In the genomic region with DNA sequence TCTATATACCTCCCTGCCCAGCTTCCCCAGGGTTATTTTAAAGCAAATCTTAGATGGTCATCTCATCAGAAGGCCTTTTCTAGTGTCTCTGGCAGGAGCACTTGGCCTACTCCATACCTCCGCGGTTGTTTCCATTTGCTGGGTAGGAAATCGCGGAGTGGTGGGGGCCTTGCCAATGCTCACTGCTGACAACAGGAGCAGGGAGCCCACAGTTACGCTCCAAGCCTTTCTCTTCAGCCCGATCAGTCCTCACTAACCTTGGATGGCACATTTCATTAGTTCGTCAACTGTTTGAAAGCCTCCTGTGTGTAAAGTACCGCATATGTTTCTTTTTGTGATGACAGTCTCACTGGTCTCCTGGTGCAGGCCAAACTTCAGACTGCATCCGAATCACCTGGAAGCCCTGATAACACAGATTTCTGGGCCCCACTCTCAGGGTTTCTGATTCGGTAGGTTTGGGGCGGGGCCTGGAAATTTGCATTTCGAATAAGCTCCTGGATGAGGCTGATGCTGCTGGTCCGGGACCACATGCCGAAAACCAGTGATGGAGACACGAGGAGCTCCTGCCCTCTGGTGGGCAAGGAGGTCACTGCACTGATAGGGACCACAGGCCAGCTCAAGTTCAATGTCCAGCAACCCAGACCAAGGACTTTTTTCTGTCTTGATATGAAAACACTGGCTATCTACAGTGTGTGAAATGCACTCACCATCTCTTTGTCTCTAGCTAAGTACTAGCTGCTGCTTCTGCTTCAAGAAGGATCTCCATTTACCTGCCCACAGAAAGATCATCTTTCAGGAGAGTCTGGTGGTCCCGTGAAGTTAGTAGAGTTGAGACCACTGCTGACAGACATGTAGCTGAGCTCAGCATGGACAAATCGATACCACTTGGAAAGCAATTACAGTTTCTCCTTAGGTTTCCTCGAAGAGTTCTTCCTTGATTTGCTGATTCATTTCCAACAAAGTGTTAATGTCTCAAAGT, we compare ENCODE assay signal across 8 cellular contexts. TPM values are rescaled to one million over a fixed set of nuclear protein-coding genes. Genes with fewer than 3 reads are reported as not detected.
A peak's percentile ranks its signal among the peaks of the same experiment; 100 is the strongest.
DNase-seq lines count a peak whose midpoint lies in the region; ATAC-seq and TF ChIP-seq lines count a peak whose summit lies in the region.

No MANE protein-coding gene starts in this region.

- no peaks in the 10 kb centered on the region for H3K27me3 ChIP-seq in kidney epithelial cell (ENCODE audit: control insufficient read depth, insufficient read depth, low read length)

- peak; percentile 85 for ATAC-seq in GM21526 (IDR thresholded peaks at IDR 0.05; ENCODE audit: low FRiP score, unreplicated experiment)

- H3K4me3 ChIP-seq in WI38 (ENCODE audit: low read depth, low read length) = no peak overlapping the region
- H3K4me3 ChIP-seq in kidney epithelial cell (ENCODE audit: low read depth, low read length) = no peak overlapping the region

- H3K36me3 ChIP-seq in kidney epithelial cell (ENCODE audit: control insufficient read depth, insufficient read depth, low read length) = no peaks in the 10 kb centered on the region

- TF ChIP-seq CTCF in WI38 (IDR thresholded peaks at IDR 0.05; ENCODE audit: low read depth, low read length) (peak; percentile 93), kidney epithelial cell (IDR thresholded peaks at IDR 0.05; ENCODE audit: insufficient read depth, low read length, poor library complexity, severe bottlenecking) (peak; percentile 93)

- DNase-seq in ELR (ENCODE audit: low read depth) (peak; percentile 62), Kasumi-1 (lab: John Stamatoyannopoulos, UW) (peak; percentile 20 to 41), kidney epithelial cell (ENCODE audit: low read depth) (no peak), NOMO-1 (lab: John Stamatoyannopoulos, UW; ENCODE audit: unreplicated experiment in 2 of 2) (no peak)
- peak; percentile 8 for DNase-seq in central memory CD4-positive, alpha-beta T cell
- DNase-seq in stimulated activated CD4-positive, alpha-beta T cell treated with anti-CD3 and anti-CD28 coated beads, Interleukin-1b, Interleukin-23, amount 100 ng/mL, for 48 hours = peak; percentile 54

RNA-seq across cellular contexts. Expression of a gene that starts 14.0 kb away (rescaled TPM):
- 0.41 and 0.42 TPM in 2 replicates for total RNA-seq in kidney epithelial cell

Comparison
In these comparisons a context has a peak if more than half of its experiments do, and no peak if none do; other contexts are left out.
1. DNase-seq: peak in ELR (single experiment), Kasumi-1 (2 of 2), central memory CD4-positive, alpha-beta T cell (single experiment) and stimulated activated CD4-positive, alpha-beta T cell treated with anti-CD3 and anti-CD28 coated beads, Interleukin-1b, Interleukin-23, amount 100 ng/mL, for 48 hours (single experiment); none in kidney epithelial cell (single experiment) and NOMO-1 (0 of 2).